In the genomic region with DNA sequence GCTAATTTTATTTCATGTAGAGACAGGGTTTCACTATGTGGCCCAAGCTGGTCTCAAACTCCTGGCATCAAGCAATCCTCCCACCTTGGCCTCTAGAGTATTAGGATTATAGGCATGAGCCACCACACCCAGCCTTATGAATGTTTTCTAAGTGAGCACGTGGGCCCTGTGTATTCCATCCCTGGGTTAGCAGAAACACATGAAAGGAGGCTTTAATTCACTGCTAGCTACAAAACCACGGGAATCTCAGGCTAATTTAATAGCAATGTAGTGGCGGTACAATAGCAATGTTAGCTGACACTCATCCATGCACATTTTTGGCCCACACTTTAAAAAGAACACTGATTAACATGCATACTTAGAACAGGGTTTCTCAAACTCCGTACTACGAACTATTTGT, we compare ENCODE assay signal across 28 cellular contexts. TPM values are rescaled to one million over a fixed set of nuclear protein-coding genes. Genes with fewer than 3 reads are reported as not detected.
"Had no signal": no experiment of that assay in that cellular context is flagged by ENCODE, and none has a peak within 500 bp of the region (broad histone marks: within the 10 kb centered on the region; RNA-seq: fewer than 3 reads in every experiment).

No MANE protein-coding gene starts in this region.

- H3K4me1 Mint-ChIP-seq: activated naive CD8-positive, alpha-beta T cell treated with anti-CD3 and anti-CD28 coated beads, Interleukin-2, amount 10 ng/mL, durations not matched to agents 7 days and 5 days; activated T-helper 17 cell treated with anti-CD3 and anti-CD28 coated beads, Interleukin-2, amount 50 U/mL, for 72 hours; central memory CD8-positive, alpha-beta T cell; natural killer cell; stimulated activated memory B cell treated with anti-CD40 and anti-IgM and Interleukin-4, amounts not matched to agents 10 μg/mL and 1 μg/mL and 100 μg/mL, for 72 hours had no signal

- H3K4me2 ChIP-seq: smooth muscle cell had no signal

- H3K36me3 ChIP-seq: brain microvascular endothelial cell, esophagus squamous epithelium, gastroesophageal sphincter, heart right ventricle, lower lobe of right lung, stomach, suprapubic skin, tibial nerve, vagina had no signal

- H2AFZ ChIP-seq: parathyroid adenoma had no signal

- H3K4me3 ChIP-seq: esophagus squamous epithelium, gastroesophageal sphincter, heart right ventricle, lower lobe of right lung, smooth muscle cell, stomach, suprapubic skin, tibial nerve, vagina had no signal

- H3K27me3 ChIP-seq: brain microvascular endothelial cell, esophagus squamous epithelium, gastroesophageal sphincter, heart right ventricle, stomach, suprapubic skin, tibial nerve, vagina had no signal

- H3K4me3 Mint-ChIP-seq: activated naive CD8-positive, alpha-beta T cell treated with anti-CD3 and anti-CD28 coated beads, Interleukin-2, amount 10 ng/mL, durations not matched to agents 7 days and 5 days; activated T-cell treated with anti-CD3 and anti-CD28 coated beads, Interleukin-2, amount 50 U/mL, for 24 hours; activated T-helper 17 cell treated with anti-CD3 and anti-CD28 coated beads, Interleukin-2, amount 50 U/mL, for 72 hours; central memory CD8-positive, alpha-beta T cell; natural killer cell; stimulated activated memory B cell treated with anti-CD40 and anti-IgM and Interleukin-4, amounts not matched to agents 10 μg/mL and 1 μg/mL and 100 μg/mL, for 72 hours had no signal

- H3K79me2 ChIP-seq: parathyroid adenoma had no signal

- H3K27ac ChIP-seq: brain microvascular endothelial cell, esophagus squamous epithelium, gastroesophageal sphincter, heart right ventricle, lower lobe of right lung, parathyroid adenoma, suprapubic skin, tibial nerve, vagina had no signal

- H3K9ac ChIP-seq: parathyroid adenoma had no signal

- H3K9me3 Mint-ChIP-seq: activated naive CD8-positive, alpha-beta T cell treated with anti-CD3 and anti-CD28 coated beads, Interleukin-2, amount 10 ng/mL, durations not matched to agents 7 days and 5 days; activated T-cell treated with anti-CD3 and anti-CD28 coated beads, Interleukin-2, amount 50 U/mL, for 24 hours; activated T-helper 17 cell treated with anti-CD3 and anti-CD28 coated beads, Interleukin-2, amount 50 U/mL, for 72 hours; central memory CD8-positive, alpha-beta T cell; natural killer cell; stimulated activated memory B cell treated with anti-CD40 and anti-IgM and Interleukin-4, amounts not matched to agents 10 μg/mL and 1 μg/mL and 100 μg/mL, for 72 hours had no signal

- H3K9me3 ChIP-seq: esophagus squamous epithelium, gastroesophageal sphincter, heart right ventricle, lower lobe of right lung, stomach, suprapubic skin, tibial nerve, vagina had no signal

- DNase-seq: activated CD4-positive, alpha-beta T cell treated with anti-CD3 and anti-CD28 coated beads, Interleukin-2, amount 50 U/mL, for 4 hours; activated CD8-positive, alpha-beta memory T cell treated with anti-CD3 and anti-CD28 coated beads for 24 hours; activated CD8-positive, alpha-beta memory T cell treated with anti-CD3 and anti-CD28 coated beads, Interleukin-2, amount 50 U/mL, for 4 hours; activated naive CD4-positive, alpha-beta T cell treated with Interleukin-2 at 50 U/mL for 16 hours; activated naive CD8-positive, alpha-beta T cell treated with anti-CD3 and anti-CD28 coated beads, Interleukin-2, amount 10 ng/mL, durations not matched to agents 7 days and 5 days; activated T-cell treated with anti-CD3 and anti-CD28 coated beads, Interleukin-2, amount 50 U/mL, for 24 hours; amniotic stem cell; brain microvascular endothelial cell; esophagus squamous epithelium; heart right ventricle; kidney; lower lobe of right lung; natural killer cell; stimulated activated CD4-positive, alpha-beta T cell treated with anti-CD3 and anti-CD28 coated beads, Interleukin-15, amount 100 ng/mL, for 24 hours; stomach; T-helper 1 cell had no signal

- H3K36me3 Mint-ChIP-seq: activated naive CD8-positive, alpha-beta T cell treated with anti-CD3 and anti-CD28 coated beads, Interleukin-2, amount 10 ng/mL, durations not matched to agents 7 days and 5 days; natural killer cell; stimulated activated memory B cell treated with anti-CD40 and anti-IgM and Interleukin-4, amounts not matched to agents 10 μg/mL and 1 μg/mL and 100 μg/mL, for 72 hours had no signal

- H3K4me1 ChIP-seq: esophagus squamous epithelium, gastroesophageal sphincter, lower lobe of right lung, parathyroid adenoma, suprapubic skin, vagina had no signal

- H3K27ac Mint-ChIP-seq: activated naive CD8-positive, alpha-beta T cell treated with anti-CD3 and anti-CD28 coated beads, Interleukin-2, amount 10 ng/mL, durations not matched to agents 7 days and 5 days; activated T-cell treated with anti-CD3 and anti-CD28 coated beads, Interleukin-2, amount 50 U/mL, for 24 hours; activated T-helper 17 cell treated with anti-CD3 and anti-CD28 coated beads, Interleukin-2, amount 50 U/mL, for 72 hours; natural killer cell; stimulated activated memory B cell treated with anti-CD40 and anti-IgM and Interleukin-4, amounts not matched to agents 10 μg/mL and 1 μg/mL and 100 μg/mL, for 72 hours had no signal

- H3K27me3 Mint-ChIP-seq: activated T-cell treated with anti-CD3 and anti-CD28 coated beads, Interleukin-2, amount 50 U/mL, for 24 hours; stimulated activated memory B cell treated with anti-CD40 and anti-IgM and Interleukin-4, amounts not matched to agents 10 μg/mL and 1 μg/mL and 100 μg/mL, for 72 hours had no signal

RNA-seq across cellular contexts. Expression of a gene that starts 32.0 kb away (rescaled TPM):
- total RNA-seq: activated naive CD8-positive, alpha-beta T cell treated with anti-CD3 and anti-CD28 coated beads, Interleukin-2, amount 10 ng/mL, durations not matched to agents 7 days and 5 days; activated T-helper 17 cell treated with anti-CD3 and anti-CD28 coated beads, Interleukin-2, amount 50 U/mL, for 72 hours; dermis microvascular lymphatic vessel endothelial cell; mesenteric fat pad; natural killer cell; sciatic nerve; tibial nerve; vagina had no signal
- polyA plus RNA-seq: heart right ventricle had no signal
